1 cellular context compared by ENCODE assay signal in the genomic region with DNA sequence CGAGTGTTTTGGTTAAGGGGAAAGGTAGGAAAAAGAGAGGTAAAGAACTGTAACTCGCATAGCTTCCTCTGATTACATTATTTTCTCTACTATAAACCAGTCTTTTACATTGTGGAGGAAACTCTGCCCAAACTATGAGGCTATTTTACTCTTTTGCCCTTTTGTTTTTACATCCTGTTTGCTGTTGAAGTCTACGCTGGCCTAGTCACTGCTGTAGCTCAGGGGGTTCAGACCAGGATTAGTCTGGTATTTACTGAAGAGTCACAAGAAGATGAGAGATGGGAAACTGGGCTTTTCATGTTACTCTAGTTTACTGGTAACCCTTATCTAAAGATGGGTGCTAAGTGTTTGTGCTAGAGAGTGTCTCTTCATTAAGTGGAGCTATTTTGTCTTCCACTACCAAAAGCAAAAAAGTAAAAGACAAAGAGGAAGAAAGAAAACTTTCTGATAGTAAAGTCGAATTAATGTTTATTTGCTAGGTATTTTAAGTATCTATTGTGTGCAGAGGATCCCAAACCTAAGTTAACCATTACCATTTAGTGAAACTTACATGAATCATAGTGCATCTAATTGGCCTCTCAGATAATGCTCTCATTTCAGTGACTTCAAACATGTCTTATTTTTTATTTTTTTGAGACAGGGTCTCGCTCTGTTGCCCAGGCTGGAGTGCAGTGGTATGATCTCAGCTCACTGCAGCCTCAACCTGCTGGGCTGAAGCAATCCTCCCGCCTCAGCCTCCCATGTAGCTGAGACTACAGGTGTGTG.
TF ChIP-seq lines count a peak whose summit lies in the region.

No MANE protein-coding gene starts in this region.

TF ChIP-seq in HEK293, 187 proteins besides CTCF, POLR2A, EP300 and RAD21:
- TF ChIP-seq ZNF121 (tag by site-specific recombination; IDR thresholded peaks at IDR 0.05) (peak; percentile 27; the same call in 1 of the 2 replicates), ZNF133 (tag by site-specific recombination; IDR thresholded peaks at IDR 0.05) (no peak)
